ENCODE assay signal across 8 cellular contexts in the genomic region with DNA sequence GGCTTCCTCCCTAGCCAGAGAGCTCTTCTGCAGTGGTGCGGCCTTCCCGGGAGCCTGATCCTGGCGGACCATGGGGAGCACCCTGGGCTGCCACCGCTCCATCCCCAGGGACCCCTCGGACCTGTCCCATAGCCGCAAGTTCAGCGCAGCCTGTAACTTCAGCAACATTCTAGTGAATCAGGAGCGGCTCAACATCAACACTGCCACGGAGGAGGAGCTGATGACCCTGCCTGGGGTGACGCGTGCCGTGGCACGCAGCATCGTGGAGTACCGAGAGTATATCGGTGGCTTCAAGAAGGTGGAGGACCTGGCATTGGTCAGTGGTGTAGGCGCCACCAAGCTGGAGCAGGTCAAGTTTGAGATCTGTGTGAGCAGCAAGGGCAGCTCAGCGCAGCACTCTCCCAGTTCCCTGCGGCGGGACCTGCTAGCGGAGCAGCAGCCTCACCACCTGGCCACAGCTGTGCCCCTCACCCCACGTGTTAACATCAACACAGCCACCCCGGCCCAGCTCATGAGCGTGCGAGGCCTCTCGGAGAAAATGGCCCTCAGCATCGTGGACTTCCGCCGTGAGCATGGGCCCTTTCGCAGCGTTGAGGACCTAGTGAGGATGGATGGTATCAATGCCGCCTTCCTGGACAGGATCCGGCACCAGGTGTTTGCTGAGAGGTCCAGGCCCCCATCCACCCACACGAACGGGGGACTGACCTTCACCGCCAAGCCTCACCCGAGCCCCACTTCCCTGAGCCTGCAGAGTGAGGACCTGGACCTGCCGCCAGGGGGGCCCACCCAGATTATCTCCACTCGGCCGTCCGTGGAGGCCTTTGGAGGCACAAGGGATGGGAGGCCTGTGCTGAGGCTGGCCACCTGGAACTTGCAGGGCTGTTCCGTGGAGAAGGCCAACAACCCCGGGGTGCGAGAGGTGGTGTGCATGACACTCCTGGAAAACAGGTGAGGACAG. TPM values are rescaled to one million over a fixed set of nuclear protein-coding genes. Genes with fewer than 3 reads are reported as not detected.
A peak's percentile ranks its signal among the peaks of the same experiment; 100 is the strongest.
DNase-seq lines count a peak whose midpoint lies in the region; ATAC-seq and TF ChIP-seq lines count a peak whose summit lies in the region.

No MANE protein-coding gene starts in this region.

- peak overlapping the region; percentile 76 for H3K4me3 Mint-ChIP-seq in Caco-2 (ENCODE audit: unreplicated experiment)
- H3K4me3 Mint-ChIP-seq in progenitor cell of endocrine pancreas (ENCODE audit: low read depth), result peak overlapping the region; percentile 83

- H3K27me3 Mint-ChIP-seq in Caco-2 (ENCODE audit: insufficient read depth, unreplicated experiment) (no peaks in the 10 kb centered on the region), progenitor cell of endocrine pancreas (no peaks in the 10 kb centered on the region)

- no peaks in the 10 kb centered on the region for H3K4me1 Mint-ChIP-seq in Caco-2 (ENCODE audit: low read depth, unreplicated experiment)
- H3K4me1 Mint-ChIP-seq in progenitor cell of endocrine pancreas (ENCODE audit: low read depth), result peaks cover 43% of the 10 kb centered on the region

- H3K9me3 Mint-ChIP-seq in Caco-2 (ENCODE audit: unreplicated experiment) (no peaks in the 10 kb centered on the region), progenitor cell of endocrine pancreas (ENCODE audit: low read depth) (no peaks in the 10 kb centered on the region)

- CTCF ChIA-PET in Caco-2 (lab: Charles Lee), result no interaction called here

- H3K27me3 ChIP-seq in Caco-2 (replicated peaks; ENCODE audit: control insufficient read depth, insufficient read depth, low read length) (no peaks in the 10 kb centered on the region), Peyer's patch (no peaks in the 10 kb centered on the region), cardiac muscle cell (no peaks in the 10 kb centered on the region), WERI-Rb-1 (ENCODE audit: insufficient read depth, low read depth, severe bottlenecking) (no peaks in the 10 kb centered on the region)

- POLR2A ChIA-PET in Caco-2 (lab: Charles Lee), result no interaction called here

- no peak for DNase-seq in Caco-2
- no peak for DNase-seq in Peyer's patch
- DNase-seq in cardiac muscle cell (ENCODE audit: low read depth in 1 of 2, low spot score in 1 of 2), result no peak
- DNase-seq in progenitor cell of endocrine pancreas (ENCODE audit: low spot score, unreplicated experiment), result no peak
- DNase-seq in WERI-Rb-1, result no peak

- H3K36me3 ChIP-seq in Caco-2 (ENCODE audit: control insufficient read depth, insufficient read depth, low read length) (no peaks in the 10 kb centered on the region), Peyer's patch (no peaks in the 10 kb centered on the region), cardiac muscle cell (no peaks in the 10 kb centered on the region), WERI-Rb-1 (no peaks in the 10 kb centered on the region)

- no TSS peak for BruUV-seq in Caco-2 (replicated peaks; lab: Mats Ljungman, UMichigan)

- no peaks in the 10 kb centered on the region for H3K9me3 ChIP-seq in Caco-2
- H3K9me3 ChIP-seq in Peyer's patch, result no peaks in the 10 kb centered on the region
- H3K9me3 ChIP-seq in cardiac muscle cell (ENCODE audit: low read depth), result no peaks in the 10 kb centered on the region
- H3K9me3 ChIP-seq in WERI-Rb-1 (ENCODE audit: severe bottlenecking), result no peaks in the 10 kb centered on the region

- H3K27ac Mint-ChIP-seq in Caco-2 (ENCODE audit: unreplicated experiment), result peak overlapping the region; percentile 45
- H3K27ac Mint-ChIP-seq in progenitor cell of endocrine pancreas, result peak overlapping the region; percentile 78

- no peak for TF ChIP-seq CTCF in Caco-2 (IDR thresholded peaks at IDR 0.05; ENCODE audit: insufficient read depth in 1 of 2, low read depth in 1 of 2, low read length in 1 of 2, severe bottlenecking in 1 of 2, unreplicated experiment in 1 of 2)
- TF ChIP-seq CTCF in Peyer's patch (IDR thresholded peaks at IDR 0.05), result no peak
- TF ChIP-seq CTCF in cardiac muscle cell (IDR thresholded peaks at IDR 0.05; ENCODE audit: low read depth, low read length), result no peak
- TF ChIP-seq CTCF in progenitor cell of endocrine pancreas (IDR thresholded peaks at IDR 0.05; ENCODE audit: unreplicated experiment), result no peak
- TF ChIP-seq CTCF in WERI-Rb-1 (IDR thresholded peaks at IDR 0.05; ENCODE audit: low read depth, low read length), result no peak

- H3K4me3 ChIP-seq in Caco-2 (ENCODE audit: low read depth, low read length) (peak overlapping the region; percentile 83), Peyer's patch (peak overlapping the region in 3 of 4 donors; percentile 41 to 82 (median 77)), cardiac muscle cell (peak overlapping the region; percentile 74), WERI-Rb-1 (ENCODE audit: low read depth, low read length) (no peak overlapping the region)

- H3K36me3 Mint-ChIP-seq in Caco-2 (ENCODE audit: insufficient read depth, unreplicated experiment) (no peaks in the 10 kb centered on the region), progenitor cell of endocrine pancreas (ENCODE audit: insufficient read depth) (peaks cover 6% of the 10 kb centered on the region)

- TF ChIP-seq POLR2A in Peyer's patch (IDR thresholded peaks at IDR 0.05), result no peak

- peaks cover 9% of the 10 kb centered on the region; the same call in 1 of the 2 replicates for H3K4me1 ChIP-seq in Caco-2
- peaks cover 0 to 54% (median 6%) of the 10 kb centered on the region in 4 donors for H3K4me1 ChIP-seq in Peyer's patch
- peaks cover 7% of the 10 kb centered on the region for H3K4me1 ChIP-seq in cardiac muscle cell (ENCODE audit: low read depth)

- intact Hi-C loops in Caco-2 (cut with micrococcal nuclease; ENCODE audit: unreplicated experiment), result loop anchor here (10.0 kb wide), 1 partner anchor 460 kb away; the partner anchor contains the start of gene HERPUD2

- H3K27ac ChIP-seq in Peyer's patch (peak overlapping the region in 2 of 4 donors; percentile 15 to 90), cardiac muscle cell (no peak overlapping the region), WERI-Rb-1 (no peak overlapping the region)

- no peak for ATAC-seq in HG03469 (IDR thresholded peaks at IDR 0.05; ENCODE audit: unreplicated experiment)
- ATAC-seq in activated CD4-positive, CD25-positive, alpha-beta regulatory T cell treated with anti-CD3 and anti-CD28 coated beads, Interleukin-2, amount 50 U/mL, for 24 hours, result no peak
- no peak for ATAC-seq in GM18909 (IDR thresholded peaks at IDR 0.05; ENCODE audit: poor library complexity, unreplicated experiment)

RNA-seq across cellular contexts. Expression of gene EEPD1, which starts 1.5 kb away (rescaled TPM):
- 1.8 and 2.1 TPM in 2 replicates for total RNA-seq in Caco-2 (2022)
- total RNA-seq in Peyer's patch, result 10 to 100 TPM; 19.8 to 46.3 (median 29.3) TPM
- total RNA-seq in cardiac muscle cell, result 11.9 and 13.5 TPM in 2 replicates
- polyA plus RNA-seq in cardiac muscle cell, result 4.8 and 13.8 TPM in 2 replicates
- total RNA-seq in progenitor cell of endocrine pancreas, result 10.6 and 11.3 TPM in 2 replicates
